1 cellular context compared by ENCODE assay signal in genomic region chr2:26352892-26353291, GRCh38.
A peak's percentile ranks its signal among the peaks of the same experiment; 100 is the strongest.
TF ChIP-seq lines count a peak whose summit lies in the region.

No MANE protein-coding gene starts in this region.

TF ChIP-seq in K562, 482 proteins besides CTCF, POLR2A, EP300 and RAD21 (continued from another document):
- TF ChIP-seq FOSL1 (tag; conservative IDR thresholded peaks at IDR 0.05), result peak; percentile 69
- TF ChIP-seq SMARCA4 (IDR thresholded peaks at IDR 0.05), result no peak; the same call in 1 of the 2 replicates
- TF ChIP-seq E2F5 (CRISPR knock-in tag; IDR thresholded peaks at IDR 0.05), result no peak
- TF ChIP-seq POLR2AphosphoS5 (IDR thresholded peaks at IDR 0.05; ENCODE audit: control insufficient read depth, insufficient read depth, low read depth, low read length), result peak; percentile 50; the same call in 1 of the 2 replicates
- 0 out of 2 replicates have a peak, but pooled peaks have one; percentile 14 for TF ChIP-seq ZNF592 (IDR thresholded peaks at IDR 0.05)
- TF ChIP-seq PKNOX1 (IDR thresholded peaks at IDR 0.05), result peak; percentile 58
- TF ChIP-seq ATF3 (IDR thresholded peaks at IDR 0.05), result peak; percentile 68
- TF ChIP-seq ATF3 (CRISPR knock-in tag; conservative IDR thresholded peaks at IDR 0.05), result no peak
- TF ChIP-seq DPF2 (IDR thresholded peaks at IDR 0.05), result peak; percentile 58; the same call in 1 of the 2 replicates
- TF ChIP-seq POLR3G (IDR thresholded peaks at IDR 0.05; ENCODE audit: extremely low read depth, insufficient read length, insufficient replicate concordance), result no peak
- peak; percentile 77; the same call in 1 of the 2 replicates for TF ChIP-seq JUND (IDR thresholded peaks at IDR 0.05; ENCODE audit: borderline replicate concordance, low read depth, low read length)
- peak; percentile 32; the same call in 1 of the 3 replicates for TF ChIP-seq JUND (tag; IDR thresholded peaks at IDR 0.05; ENCODE audit: borderline replicate concordance, low read depth, low read length)
- peak; percentile 22; the same call in 1 of the 2 replicates for TF ChIP-seq ARID1B (IDR thresholded peaks at IDR 0.05)
- peak; percentile 87 for TF ChIP-seq HMBOX1 (IDR thresholded peaks at IDR 0.05)
- no peak for TF ChIP-seq SP1 (CRISPR knock-in tag; IDR thresholded peaks at IDR 0.05)
- no peak for TF ChIP-seq SLC30A9 (CRISPR knock-in tag; IDR thresholded peaks at IDR 0.05)
- TF ChIP-seq ZNF316 (IDR thresholded peaks at IDR 0.05), result peak; percentile 73
